In genomic region chr3:135231646-135232625, GRCh38 we compare ENCODE assay signal across 27 cellular contexts.
DNase-seq lines count a peak whose midpoint lies in the region; ATAC-seq and TF ChIP-seq lines count a peak whose summit lies in the region.
"Had no signal": no experiment of that assay in that cellular context is flagged by ENCODE, and none has a peak within 500 bp of the region (broad histone marks: within the 10 kb centered on the region; RNA-seq: fewer than 3 reads in every experiment).

No MANE protein-coding gene starts in this region.

- no peaks in the 10 kb centered on the region for H4K20me1 ChIP-seq in GM23338 (replicated peaks; ENCODE audit: insufficient read depth)

- H3K4me3 Mint-ChIP-seq in GM23338 = peak overlapping the region; percentile 34; the same call in 2 of the 3 replicates
- no peak overlapping the region for H3K4me3 Mint-ChIP-seq in activated naive CD8-positive, alpha-beta T cell treated with anti-CD3 and anti-CD28 coated beads for 36 hours
- H3K4me3 Mint-ChIP-seq in stimulated activated memory B cell treated with anti-CD40 and anti-IgM and Interleukin-4, amounts not matched to agents 10 μg/mL and 1 μg/mL and 100 μg/mL, for 72 hours = no peak overlapping the region
- H3K4me3 Mint-ChIP-seq: activated naive CD4-positive, alpha-beta T cell treated with anti-CD3 and anti-CD28 coated beads, Interleukin-2, amount 10 ng/mL, durations not matched to agents 7 days and 5 days; activated T-helper 1 cell treated with anti-CD3 and anti-CD28 coated beads, Interleukin-12 subunit alpha, Interleukin-12 subunit beta, Interleukin-2, Interleukin-4 antibody, amounts not matched to agents 30 ng/mL and 10 ng/mL and 1 ng/mL, durations not matched to agents 14 hours and 24 hours and 36 hours; memory B cell; neural progenitor cell; type B pancreatic cell had no signal

- peaks cover 9% of the 10 kb centered on the region for H3K27me3 Mint-ChIP-seq in GM23338 (ENCODE audit: insufficient read depth, low read depth, poor library complexity)
- H3K27me3 Mint-ChIP-seq in activated naive CD8-positive, alpha-beta T cell treated with anti-CD3 and anti-CD28 coated beads for 36 hours = no peaks in the 10 kb centered on the region
- H3K27me3 Mint-ChIP-seq in stimulated activated memory B cell treated with anti-CD40 and anti-IgM and Interleukin-4, amounts not matched to agents 10 μg/mL and 1 μg/mL and 100 μg/mL, for 72 hours = no peaks in the 10 kb centered on the region
- H3K27me3 Mint-ChIP-seq: activated naive CD4-positive, alpha-beta T cell treated with anti-CD3 and anti-CD28 coated beads, Interleukin-2, amount 10 ng/mL, durations not matched to agents 7 days and 5 days; type B pancreatic cell had no signal

- H3K9me3 ChIP-seq in HUES6 (ENCODE audit: control insufficient read depth, insufficient read depth, low read depth, low read length) = peaks cover 10% of the 10 kb centered on the region
- no peaks in the 10 kb centered on the region for H3K9me3 ChIP-seq in iPS DF 6.9 (ENCODE audit: control insufficient read depth, insufficient read depth, low read length)
- no peaks in the 10 kb centered on the region for H3K9me3 ChIP-seq in SJCRH30 (replicated peaks)

- peaks cover 10% of the 10 kb centered on the region; the same call in 1 of the 2 replicates for H3F3A ChIP-seq in GM23338 (replicated peaks; ENCODE audit: low read depth)

- no peak overlapping the region for H2AFZ ChIP-seq in GM23338
- H2AFZ ChIP-seq: neural progenitor cell had no signal

- no CpG with 5 or more reads among the region's 4 CpGs for WGBS in iPS DF 6.9 (ENCODE audit: insufficient coverage, insufficient read length)

- H3K36me3 Mint-ChIP-seq in GM23338 (ENCODE audit: low read depth) = peaks cover 44% of the 10 kb centered on the region
- H3K36me3 Mint-ChIP-seq in activated naive CD8-positive, alpha-beta T cell treated with anti-CD3 and anti-CD28 coated beads for 36 hours = no peaks in the 10 kb centered on the region
- H3K36me3 Mint-ChIP-seq in stimulated activated memory B cell treated with anti-CD40 and anti-IgM and Interleukin-4, amounts not matched to agents 10 μg/mL and 1 μg/mL and 100 μg/mL, for 72 hours = peaks cover 12% of the 10 kb centered on the region
- H3K36me3 Mint-ChIP-seq: activated naive CD4-positive, alpha-beta T cell treated with anti-CD3 and anti-CD28 coated beads, Interleukin-2, amount 10 ng/mL, durations not matched to agents 7 days and 5 days; type B pancreatic cell had no signal

- H3K4me3 ChIP-seq in GM23338 (no peak overlapping the region), HUES6 (ENCODE audit: low read depth, low read length) (no peak overlapping the region), iPS DF 6.9 (ENCODE audit: low read length) (no peak overlapping the region), SJCRH30 (no peak overlapping the region)
- H3K4me3 ChIP-seq: neural progenitor cell had no signal

- peaks cover 44% of the 10 kb centered on the region for H3K9me3 Mint-ChIP-seq in GM23338
- peaks cover 4% of the 10 kb centered on the region for H3K9me3 Mint-ChIP-seq in activated naive CD8-positive, alpha-beta T cell treated with anti-CD3 and anti-CD28 coated beads for 36 hours
- peaks cover 9% of the 10 kb centered on the region for H3K9me3 Mint-ChIP-seq in stimulated activated memory B cell treated with anti-CD40 and anti-IgM and Interleukin-4, amounts not matched to agents 10 μg/mL and 1 μg/mL and 100 μg/mL, for 72 hours
- H3K9me3 Mint-ChIP-seq: type B pancreatic cell had no signal

- peaks cover 39% of the 10 kb centered on the region for H3K4me1 Mint-ChIP-seq in GM23338
- no peaks in the 10 kb centered on the region for H3K4me1 Mint-ChIP-seq in activated naive CD8-positive, alpha-beta T cell treated with anti-CD3 and anti-CD28 coated beads for 36 hours
- no peaks in the 10 kb centered on the region for H3K4me1 Mint-ChIP-seq in stimulated activated memory B cell treated with anti-CD40 and anti-IgM and Interleukin-4, amounts not matched to agents 10 μg/mL and 1 μg/mL and 100 μg/mL, for 72 hours
- H3K4me1 Mint-ChIP-seq: activated naive CD4-positive, alpha-beta T cell treated with anti-CD3 and anti-CD28 coated beads, Interleukin-2, amount 10 ng/mL, durations not matched to agents 7 days and 5 days; memory B cell had no signal

- peak overlapping the region; percentile 93 for H3K27ac ChIP-seq in GM23338 (ENCODE audit: low read depth)
- H3K27ac ChIP-seq in HUES6 (ENCODE audit: low read depth, low read length) = peak overlapping the region; percentile 76
- peak overlapping the region; percentile 40 for H3K27ac ChIP-seq in iPS DF 6.9 (ENCODE audit: low read length)
- H3K27ac ChIP-seq in SJCRH30 = no peak overlapping the region
- H3K27ac ChIP-seq: neural progenitor cell had no signal

- H3K4me2 ChIP-seq in GM23338 = peak overlapping the region; percentile 31
- H3K4me2 ChIP-seq: neural progenitor cell had no signal

- H3K9ac ChIP-seq in HUES6 (ENCODE audit: low read length) = no peak overlapping the region
- H3K9ac ChIP-seq: neural progenitor cell had no signal

- ATAC-seq in GM23338 (peak; percentile 93), HG03354 (IDR thresholded peaks at IDR 0.05; ENCODE audit: poor library complexity, severe bottlenecking, unreplicated experiment) (no peak)
- ATAC-seq in stimulated activated memory B cell treated with anti-CD40 and anti-IgM and Interleukin-4, amounts not matched to agents 10 μg/mL and 1 μg/mL and 100 μg/mL, for 72 hours = no peak
- ATAC-seq: HCT116, left lobe of liver, Panc1, right cardiac atrium had no signal

- DNase-seq in GM23338 (ENCODE audit: low spot score) (peak; percentile 86), NCI-H526 treated with DMSO at 0.1 percent for 48 hours (lab: John Stamatoyannopoulos, UW) (peak; percentile 78), iPS DF 6.9 (ENCODE audit: low read depth, low spot score) (no peak), SJCRH30 (no peak)
- no peak for DNase-seq in activated naive CD8-positive, alpha-beta T cell treated with anti-CD3 and anti-CD28 coated beads for 36 hours
- DNase-seq: activated CD8-positive, alpha-beta memory T cell treated with anti-CD3 and anti-CD28 coated beads, Interleukin-2, amount 50 U/mL, for 4 hours; activated naive CD4-positive, alpha-beta T cell treated with anti-CD3 and anti-CD28 coated beads, Interleukin-2, amount 10 ng/mL, durations not matched to agents 7 days and 5 days; amniotic stem cell; GDM1; NCI-H2081 treated with DMSO at 0.1 percent for 48 hours; NCI-H510A; right cardiac atrium; SHP77 treated with DMSO at 0.1 percent for 48 hours; stimulated activated CD4-positive, alpha-beta T cell treated with anti-CD3 and anti-CD28 coated beads, Interleukin-12 subunit alpha, Interleukin-12 subunit beta, amount 100 ng/mL, for 4 hours; stimulated activated CD4-positive, alpha-beta T cell treated with anti-CD3 and anti-CD28 coated beads, Interleukin-4, amount 100 ng/mL, for 1 hour; SW 1271; T1000 had no signal

- H3K4me1 ChIP-seq in GM23338 (ENCODE audit: insufficient read depth) (peaks cover 28% of the 10 kb centered on the region), HUES6 (ENCODE audit: control insufficient read depth, insufficient read depth, low read length) (peaks cover 19% of the 10 kb centered on the region), iPS DF 6.9 (ENCODE audit: control insufficient read depth, insufficient read depth, low read length) (peaks cover 2% of the 10 kb centered on the region; the same call in 1 of the 2 replicates), SJCRH30 (no peaks in the 10 kb centered on the region)

- H3K27me3 ChIP-seq in GM23338 (ENCODE audit: insufficient read depth) (no peaks in the 10 kb centered on the region), HUES6 (ENCODE audit: control insufficient read depth, insufficient read depth, low read length) (no peaks in the 10 kb centered on the region), iPS DF 6.9 (ENCODE audit: control insufficient read depth, insufficient read depth, low read length) (no peaks in the 10 kb centered on the region), SJCRH30 (no peaks in the 10 kb centered on the region)
- H3K27me3 ChIP-seq: neural progenitor cell had no signal

- H3K27ac Mint-ChIP-seq in GM23338 = peak overlapping the region; percentile 91
- H3K27ac Mint-ChIP-seq in activated naive CD8-positive, alpha-beta T cell treated with anti-CD3 and anti-CD28 coated beads for 36 hours = no peak overlapping the region
- no peak overlapping the region for H3K27ac Mint-ChIP-seq in stimulated activated memory B cell treated with anti-CD40 and anti-IgM and Interleukin-4, amounts not matched to agents 10 μg/mL and 1 μg/mL and 100 μg/mL, for 72 hours
- H3K27ac Mint-ChIP-seq: activated naive CD4-positive, alpha-beta T cell treated with anti-CD3 and anti-CD28 coated beads, Interleukin-2, amount 10 ng/mL, durations not matched to agents 7 days and 5 days; activated T-helper 1 cell treated with anti-CD3 and anti-CD28 coated beads, Interleukin-12 subunit alpha, Interleukin-12 subunit beta, Interleukin-2, Interleukin-4 antibody, amounts not matched to agents 30 ng/mL and 10 ng/mL and 1 ng/mL, durations not matched to agents 14 hours and 24 hours and 36 hours; memory B cell; neural progenitor cell; type B pancreatic cell had no signal

- H3K9me2 ChIP-seq in GM23338 (ENCODE audit: insufficient read depth) = peaks cover 23% of the 10 kb centered on the region

- H3K79me2 ChIP-seq in GM23338 (replicated peaks; ENCODE audit: insufficient read depth) = no peaks in the 10 kb centered on the region

- TF ChIP-seq CTCF in GM23338 (conservative IDR thresholded peaks at IDR 0.05; ENCODE audit: low read depth in 2 of 2) = no peak

- peaks cover 10% of the 10 kb centered on the region; the same call in 1 of the 2 replicates for H3K36me3 ChIP-seq in GM23338 (ENCODE audit: insufficient read depth)
- no peaks in the 10 kb centered on the region for H3K36me3 ChIP-seq in HUES6 (ENCODE audit: control insufficient read depth, insufficient read depth, low read length)
- no peaks in the 10 kb centered on the region for H3K36me3 ChIP-seq in iPS DF 6.9 (ENCODE audit: control insufficient read depth, insufficient read depth, low read length)
- H3K36me3 ChIP-seq in SJCRH30 = no peaks in the 10 kb centered on the region
- H3K36me3 ChIP-seq: neural progenitor cell had no signal

TF ChIP-seq in GM23338, 12 proteins besides CTCF, POLR2A, EP300 and RAD21 (continues in another document):
- TF ChIP-seq EZH2 (IDR thresholded peaks at IDR 0.05; ENCODE audit: low read depth, unreplicated experiment) = no peak
- TF ChIP-seq ZNF114 (CRISPR knock-in tag; IDR thresholded peaks at IDR 0.05) = no peak
- TF ChIP-seq, protein P1, sequence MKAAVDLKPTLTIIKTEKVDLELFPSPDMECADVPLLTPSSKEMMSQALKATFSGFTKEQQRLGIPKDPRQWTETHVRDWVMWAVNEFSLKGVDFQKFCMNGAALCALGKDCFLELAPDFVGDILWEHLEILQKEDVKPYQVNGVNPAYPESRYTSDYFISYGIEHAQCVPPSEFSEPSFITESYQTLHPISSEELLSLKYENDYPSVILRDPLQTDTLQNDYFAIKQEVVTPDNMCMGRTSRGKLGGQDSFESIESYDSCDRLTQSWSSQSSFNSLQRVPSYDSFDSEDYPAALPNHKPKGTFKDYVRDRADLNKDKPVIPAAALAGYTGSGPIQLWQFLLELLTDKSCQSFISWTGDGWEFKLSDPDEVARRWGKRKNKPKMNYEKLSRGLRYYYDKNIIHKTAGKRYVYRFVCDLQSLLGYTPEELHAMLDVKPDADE (IDR thresholded peaks at IDR 0.05) = no peak
- peak; percentile 79 for TF ChIP-seq NANOG (IDR thresholded peaks at IDR 0.05; ENCODE audit: borderline replicate concordance)

Comparison
In these comparisons a context has a peak if more than half of its experiments do, and no peak if none do; other contexts are left out.
1. DNase-seq: peak in GM23338 (single experiment) and NCI-H526 treated with DMSO at 0.1 percent for 48 hours (single experiment); none in iPS DF 6.9 (single experiment), activated naive CD8-positive, alpha-beta T cell treated with anti-CD3 and anti-CD28 coated beads for 36 hours (single experiment) and SJCRH30 (0 of 2).